11 cellular contexts compared by ENCODE assay signal in genomic region chr3:19934098-19934566, GRCh38. TPM values are rescaled to one million over a fixed set of nuclear protein-coding genes. Genes with fewer than 3 reads are reported as not detected.
DNase-seq lines count a peak whose midpoint lies in the region; ATAC-seq, FAIRE-seq and TF ChIP-seq lines count a peak whose summit lies in the region.
"Had no signal": no experiment of that assay in that cellular context is flagged by ENCODE, and none has a peak within 500 bp of the region (broad histone marks: within the 10 kb centered on the region; RNA-seq: fewer than 3 reads in every experiment).

TSS of gene EFHB (minus strand) at chr3:19934217. CDS start at chr3:19934018, 199 bp downstream.

- DNase-seq in DMS153 (lab: John Stamatoyannopoulos, UW) (peak; percentile 68), IMR-90 (peak; percentile 10), WERI-Rb-1 (peak; percentile 16), keratinocyte (ENCODE audit: low read depth, low spot score) (no peak), hippocampal formation (lab: John Stamatoyannopoulos, UW) (no peak), esophagus muscularis mucosa (ENCODE audit: extremely low spot score) (no peak), AML-193 (lab: John Stamatoyannopoulos, UW) (no peak)
- DNase-seq: spleen had no signal

- H3K4me2 ChIP-seq in IMR-90 (ENCODE audit: low read depth, low read length), result no peak within 1 kb of the TSS
- H3K4me2 ChIP-seq in keratinocyte (ENCODE audit: control insufficient read depth, extremely low read depth, insufficient read depth, low read depth, low read length), result peak within 1 kb of the TSS; percentile 40
- H3K4me2 ChIP-seq: PC-9 had no signal

- H3K79me1 ChIP-seq in IMR-90 (ENCODE audit: low read depth in 1 of 2, low read length in 2 of 2), result no peaks in the 10 kb centered on the region

- dilution Hi-C loops in IMR-90 (cut with HindIII; ENCODE audit: low sequenced_read_pairs, unreplicated experiment), result no loop called here
- dilution Hi-C loops in keratinocyte (cut with MboI; ENCODE audit: extremely low pct_ligation_motif_present, low sequenced_read_pairs), result no loop called here

- no peaks in the 10 kb centered on the region for H4K20me1 ChIP-seq in IMR-90 (ENCODE audit: insufficient read depth, low read length)
- H4K20me1 ChIP-seq in keratinocyte (ENCODE audit: control insufficient read depth, extremely low read depth, insufficient read depth, low read length), result no peaks in the 10 kb centered on the region

- no peaks in the 10 kb centered on the region for H3K9me3 ChIP-seq in IMR-90 (ENCODE audit: control insufficient read depth, insufficient read depth, low read length)
- H3K9me3 ChIP-seq in WERI-Rb-1 (ENCODE audit: severe bottlenecking), result no peaks in the 10 kb centered on the region
- no peaks in the 10 kb centered on the region for H3K9me3 ChIP-seq in keratinocyte (ENCODE audit: control insufficient read depth, low read depth, low read length)
- H3K9me3 ChIP-seq in esophagus muscularis mucosa, result no peaks in the 10 kb centered on the region
- H3K9me3 ChIP-seq: spleen had no signal

- no peak within 1 kb of the TSS for H4K5ac ChIP-seq in IMR-90 (ENCODE audit: low read depth, low read length)

- H2BK5ac ChIP-seq in IMR-90 (ENCODE audit: low read depth, low read length, poor library complexity, severe bottlenecking), result no peak within 1 kb of the TSS

- no peak within 1 kb of the TSS for H3K18ac ChIP-seq in IMR-90 (ENCODE audit: low read depth, low read length)

- H2AK5ac ChIP-seq in IMR-90 (ENCODE audit: low read depth, low read length), result no peak within 1 kb of the TSS

- TF ChIP-seq POLR2A in IMR-90 (IDR thresholded peaks at IDR 0.05; ENCODE audit: low read depth, low read length) (no peak), esophagus muscularis mucosa (IDR thresholded peaks at IDR 0.05; ENCODE audit: low read depth) (no peak)

- no peak within 1 kb of the TSS for H3K23ac ChIP-seq in IMR-90 (ENCODE audit: low read depth, low read length)

- no peak within 1 kb of the TSS for H3K56ac ChIP-seq in IMR-90 (ENCODE audit: extremely low read depth, insufficient read depth, low read length)

- H2BK20ac ChIP-seq in IMR-90 (ENCODE audit: low read depth, low read length), result no peak within 1 kb of the TSS

- WGBS in IMR-90 (ENCODE audit: extremely low coverage in 2 of 2, insufficient read length in 1 of 2), 2 experiments, result 80% methylated on average over 1 of the region's 5 CpGs; no CpG with 5 or more reads in 1 of the 2 experiments
- 50% methylated on average over 5 of the region's 5 CpGs for WGBS in esophagus muscularis mucosa

- H3K4me3 ChIP-seq in IMR-90 (ENCODE audit: insufficient read depth, low read depth, low read length) (no peak within 1 kb of the TSS), WERI-Rb-1 (ENCODE audit: low read depth, low read length) (no peak within 1 kb of the TSS), keratinocyte (ENCODE audit: control insufficient read depth in 2 of 3, extremely low read depth in 1 of 3, insufficient read depth in 2 of 3, low read depth in 1 of 3, low read length in 3 of 3) (no peak within 1 kb of the TSS), esophagus muscularis mucosa (no peak within 1 kb of the TSS)
- H3K4me3 ChIP-seq: PC-9, spleen had no signal

- no TSS peak for BruUV-seq in IMR-90 (replicated peaks; lab: Mats Ljungman, UMichigan)

- no peaks in the 10 kb centered on the region for H3K36me3 ChIP-seq in IMR-90 (ENCODE audit: control insufficient read depth, insufficient read depth, low read length)
- no peaks in the 10 kb centered on the region for H3K36me3 ChIP-seq in WERI-Rb-1
- no peaks in the 10 kb centered on the region for H3K36me3 ChIP-seq in keratinocyte (ENCODE audit: control insufficient read depth in 2 of 2, extremely low read depth in 1 of 2, insufficient read depth in 2 of 2, low read length in 2 of 2)
- no peaks in the 10 kb centered on the region for H3K36me3 ChIP-seq in esophagus muscularis mucosa
- H3K36me3 ChIP-seq: spleen had no signal

- H3K27ac ChIP-seq in IMR-90 (ENCODE audit: insufficient read depth, low read length), result no peak within 1 kb of the TSS
- H3K27ac ChIP-seq in WERI-Rb-1, result no peak within 1 kb of the TSS
- no peak within 1 kb of the TSS for H3K27ac ChIP-seq in keratinocyte (ENCODE audit: control insufficient read depth, insufficient read depth, low read length)
- no peak within 1 kb of the TSS for H3K27ac ChIP-seq in esophagus muscularis mucosa (replicated peaks in 1 of 4)
- H3K27ac ChIP-seq: spleen had no signal

- CTCF ChIA-PET in IMR-90 (lab: Yijun Ruan, JAX), result no interaction called here

- H4K91ac ChIP-seq in IMR-90 (ENCODE audit: insufficient read depth, low read depth, low read length), result no peak within 1 kb of the TSS

- TF ChIP-seq EP300 in esophagus muscularis mucosa (IDR thresholded peaks at IDR 0.05), result no peak

- TF ChIP-seq CTCF in IMR-90 (conservative IDR thresholded peaks at IDR 0.05; ENCODE audit: low read depth, low read length) (no peak), WERI-Rb-1 (IDR thresholded peaks at IDR 0.05; ENCODE audit: low read depth, low read length) (no peak), keratinocyte (optimal IDR thresholded peaks at IDR 0.05 in 1 of 3, IDR thresholded peaks at IDR 0.05 in 1 of 3, conservative IDR thresholded peaks at IDR 0.05 in 1 of 3; ENCODE audit: extremely low read depth in 1 of 3, insufficient read depth in 2 of 3, low read length in 3 of 3) (no peak), esophagus muscularis mucosa (IDR thresholded peaks at IDR 0.05) (no peak)

- no peak for ATAC-seq in IMR-90 (ENCODE audit: low read depth)
- no peak for ATAC-seq in GM18868 (IDR thresholded peaks at IDR 0.05; ENCODE audit: unreplicated experiment)

- in situ Hi-C loops in IMR-90 (cut with MboI; ENCODE audit: low sequenced_read_pairs), result no loop called here

- intact Hi-C loops in IMR-90 (cut with micrococcal nuclease), result no loop called here
- intact Hi-C loops in esophagus muscularis mucosa (cut with DNase I), result no loop called here

- H2BK120ac ChIP-seq in IMR-90 (ENCODE audit: low read depth, low read length), result no peak within 1 kb of the TSS

- H3K14ac ChIP-seq in IMR-90 (replicated peaks; ENCODE audit: low read depth, low read length), result no peak within 1 kb of the TSS

- no peaks in the 10 kb centered on the region for H3K79me2 ChIP-seq in keratinocyte (ENCODE audit: control insufficient read depth, insufficient read depth, low read length)

- TF ChIP-seq RAD21 in IMR-90 (IDR thresholded peaks at IDR 0.05; ENCODE audit: low read length), result no peak

- peak within 1 kb of the TSS; percentile 51 for H2AFZ ChIP-seq in IMR-90 (replicated peaks; ENCODE audit: low read length, poor library complexity)
- peak within 1 kb of the TSS; percentile 61 for H2AFZ ChIP-seq in keratinocyte (ENCODE audit: control insufficient read depth, low read length)
- H2AFZ ChIP-seq: PC-9 had no signal

- FAIRE-seq in keratinocyte (lab: Jason Lieb, UNC), result no peak
- FAIRE-seq: colon had no signal

- POLR2A ChIA-PET in IMR-90 (lab: Charles Lee; ENCODE audit: unreplicated experiment), result no interaction called here

- H4K8ac ChIP-seq in IMR-90 (ENCODE audit: low read depth in 2 of 2, low read length in 2 of 2), result no peak within 1 kb of the TSS

- H3K27me3 ChIP-seq in IMR-90 (ENCODE audit: control insufficient read depth, insufficient read depth, low read length) (no peaks in the 10 kb centered on the region), WERI-Rb-1 (ENCODE audit: insufficient read depth, low read depth, severe bottlenecking) (no peaks in the 10 kb centered on the region), keratinocyte (ENCODE audit: control insufficient read depth, extremely low read depth, insufficient read depth, low read length) (no peaks in the 10 kb centered on the region), esophagus muscularis mucosa (peaks cover 0 to 10% (median 0%) of the 10 kb centered on the region in 4 donors)

- no peak within 1 kb of the TSS for H3K4ac ChIP-seq in IMR-90 (ENCODE audit: low read depth, low read length)

- no peaks in the 10 kb centered on the region for H3K9me1 ChIP-seq in IMR-90 (ENCODE audit: insufficient read depth, low read length)
- H3K9me1 ChIP-seq in keratinocyte (ENCODE audit: control insufficient read depth, extremely low read depth, insufficient read depth, low read length), result no peaks in the 10 kb centered on the region

- H2BK15ac ChIP-seq in IMR-90 (ENCODE audit: low read depth, low read length), result no peak within 1 kb of the TSS

- H3K9ac ChIP-seq in IMR-90 (ENCODE audit: low read depth, low read length) (no peak within 1 kb of the TSS), keratinocyte (ENCODE audit: control insufficient read depth, extremely low read depth, insufficient read depth, low read length) (no peak within 1 kb of the TSS)

- H2AK9ac ChIP-seq in IMR-90 (replicated peaks; ENCODE audit: low read depth, low read length, poor library complexity), result no peak within 1 kb of the TSS

- H3K4me1 ChIP-seq in IMR-90 (ENCODE audit: control insufficient read depth, insufficient read depth, low read length) (no peaks in the 10 kb centered on the region; the same call in 1 of the 2 replicates), keratinocyte (ENCODE audit: control insufficient read depth, extremely low read depth, insufficient read depth, low read length) (no peaks in the 10 kb centered on the region), esophagus muscularis mucosa (no peaks in the 10 kb centered on the region)

TF ChIP-seq in IMR-90, 13 proteins besides CTCF, POLR2A, EP300 and RAD21 (continues in another document):
- TF ChIP-seq CHD1 (IDR thresholded peaks at IDR 0.05; ENCODE audit: low read depth, low read length) (no peak), RFX5 (IDR thresholded peaks at IDR 0.05; ENCODE audit: low read depth, low read length) (no peak)

RNA-seq across cellular contexts. Expression of gene EFHB, which starts in this region (rescaled TPM):
- under 0.01 TPM in 2 replicates for total RNA-seq in IMR-90 (2012; rRNA removed)
- polyA plus RNA-seq in IMR-90 (2012; rRNA removed), result 0.30 and 1.0 TPM in 2 replicates
- 0.19 and 0.62 TPM in 2 replicates for polyA plus RNA-seq in IMR-90 (2012; cell fraction: cytosol; rRNA removed)
- polyA plus RNA-seq in IMR-90 (2012; cell fraction: nucleus; rRNA removed; ENCODE audit: low replicate concordance), result 0.50 TPM in 1 of 2 replicates, not detected in the other
- 0.08 to 0.58 TPM (median 0.26 TPM) in 3 replicates for polyA plus RNA-seq in keratinocyte
- 1.7 TPM for polyA plus RNA-seq in keratinocyte (2011; ENCODE audit: low read depth)
- polyA plus RNA-seq in keratinocyte (2011; cell fraction: cytosol; rRNA removed), result 0.10 and 0.29 TPM in 2 replicates
- polyA plus RNA-seq in keratinocyte (2011; cell fraction: nucleus; rRNA removed), result 0.27 TPM in 1 of 2 replicates, not detected in the other
- 0.24 and 0.69 TPM in 2 replicates for polyA plus RNA-seq in keratinocyte (2012; ENCODE audit: low replicate concordance)
- 1.7 to 1.8 TPM in 2 of 3 replicates, not detected in the other for polyA minus RNA-seq in keratinocyte
- not detected for polyA minus RNA-seq in keratinocyte (2011; cell fraction: cytosol; rRNA and poly(A)+ RNA removed)
- polyA minus RNA-seq in keratinocyte (2011; cell fraction: nucleus; rRNA and poly(A)+ RNA removed), result not detected in 2 replicates
- total RNA-seq in esophagus muscularis mucosa, result 1 to 10 TPM in 1 of 4 donors, under 1 TPM in 2, not detected in 1; 0.50 to 3.7 (median 0.84) TPM

Comparison
In these comparisons a context has a peak if more than half of its experiments do, and no peak if none do; other contexts are left out.
1. DNase-seq: peak in DMS153 (single experiment), IMR-90 (single experiment) and WERI-Rb-1 (single experiment); none in keratinocyte (single experiment), hippocampal formation (0 of 2), esophagus muscularis mucosa (single experiment) and AML-193 (0 of 2).